In genomic region chr22:48053973-48054372, GRCh38 we compare ENCODE assay signal across 20 cellular contexts.
DNase-seq lines count a peak whose midpoint lies in the region; ATAC-seq and TF ChIP-seq lines count a peak whose summit lies in the region.
"Had no signal": no experiment of that assay in that cellular context is flagged by ENCODE, and none has a peak within 500 bp of the region (broad histone marks: within the 10 kb centered on the region; RNA-seq: fewer than 3 reads in every experiment).

No MANE protein-coding gene starts in this region.

- no peaks in the 10 kb centered on the region for H3K27me3 ChIP-seq in BLaER1

- peak overlapping the region; percentile 48 for H3K4me2 ChIP-seq in BLaER1
- H3K4me2 ChIP-seq: A549, GM23338 had no signal

- no peak overlapping the region for H3K4me3 Mint-ChIP-seq in osteocyte (ENCODE audit: unreplicated experiment)
- H3K4me3 Mint-ChIP-seq: CD8-positive, alpha-beta T cell; GM23338; IgD-negative memory B cell had no signal

- H3K27ac ChIP-seq in BLaER1 = no peak overlapping the region
- H3K27ac ChIP-seq: 22Rv1, A549 had no signal

- no peaks in the 10 kb centered on the region for H4K20me1 ChIP-seq in BLaER1

- H3K27me3 Mint-ChIP-seq in osteocyte (ENCODE audit: unreplicated experiment) = no peaks in the 10 kb centered on the region

- peaks cover 24% of the 10 kb centered on the region for H3K4me1 ChIP-seq in BLaER1
- H3K4me1 ChIP-seq: A549 had no signal

- H3K27ac Mint-ChIP-seq in osteocyte (ENCODE audit: unreplicated experiment) = no peak overlapping the region
- H3K27ac Mint-ChIP-seq: CD8-positive, alpha-beta T cell; GM23338; IgD-negative memory B cell had no signal

- no peak overlapping the region for H3K4me3 ChIP-seq in BLaER1
- H3K4me3 ChIP-seq: A549, GM23338 had no signal

- no peak for TF ChIP-seq CTCF in osteocyte (IDR thresholded peaks at IDR 0.05)

- no peak for ATAC-seq in left lobe of liver
- ATAC-seq: A549; CD8-positive, alpha-beta T cell; GM23338; HepG2 had no signal

- no peaks in the 10 kb centered on the region for H3K4me1 Mint-ChIP-seq in osteocyte (ENCODE audit: unreplicated experiment)
- H3K4me1 Mint-ChIP-seq: GM23338 had no signal

- peak; percentile 14 for DNase-seq in ecto neural progenitor cell (ENCODE audit: low spot score)
- peak; percentile 22 for DNase-seq in left lobe of liver (ENCODE audit: low spot score)
- DNase-seq in osteocyte (ENCODE audit: extremely low spot score, unreplicated experiment) = peak; percentile 76
- DNase-seq in glomerular visceral epithelial cell (ENCODE audit: extremely low spot score) = no peak
- DNase-seq in NCI-H345 (lab: John Stamatoyannopoulos, UW) = no peak
- no peak for DNase-seq in HCEC 1CT
- DNase-seq in NCI-H1092 (lab: John Stamatoyannopoulos, UW) = no peak
- DNase-seq: AML-193; CD8-positive, alpha-beta T cell; COR-L47; DMS 273 treated with DMSO at 0.1 percent for 48 hours; DMS53; DND-41; EL had no signal

- H3K9me3 ChIP-seq in BLaER1 = no peaks in the 10 kb centered on the region
- H3K9me3 ChIP-seq: A549 had no signal

- H3K36me3 ChIP-seq in BLaER1 = no peaks in the 10 kb centered on the region

- H3K36me3 Mint-ChIP-seq in osteocyte (ENCODE audit: unreplicated experiment) = no peaks in the 10 kb centered on the region
- H3K36me3 Mint-ChIP-seq: CD8-positive, alpha-beta T cell; IgD-negative memory B cell had no signal

- H3K9ac ChIP-seq in BLaER1 = no peak overlapping the region

- no peaks in the 10 kb centered on the region for H3K9me3 Mint-ChIP-seq in osteocyte (ENCODE audit: unreplicated experiment)
- H3K9me3 Mint-ChIP-seq: CD8-positive, alpha-beta T cell; GM23338 had no signal

Comparison
In these comparisons a context has a peak if more than half of its experiments do, and no peak if none do; other contexts are left out.
1. DNase-seq: peak in ecto neural progenitor cell (single experiment), left lobe of liver (single experiment) and osteocyte (single experiment); none in glomerular visceral epithelial cell (single experiment), NCI-H345 (single experiment), HCEC 1CT (single experiment) and NCI-H1092 (single experiment).